In genomic region chr1:53022179-53022578, GRCh38 we compare ENCODE assay signal across 11 cellular contexts. TPM values are rescaled to one million over a fixed set of nuclear protein-coding genes. Genes with fewer than 3 reads are reported as not detected.
DNase-seq lines count a peak whose midpoint lies in the region; ATAC-seq and TF ChIP-seq lines count a peak whose summit lies in the region.
"Had no signal": no experiment of that assay in that cellular context is flagged by ENCODE, and none has a peak within 500 bp of the region (broad histone marks: within the 10 kb centered on the region; RNA-seq: fewer than 3 reads in every experiment).

No MANE protein-coding gene starts in this region.

- no peak overlapping the region for H3K27ac ChIP-seq in HEK293 (ENCODE audit: extremely low read depth, low read depth, low read length)
- H3K27ac ChIP-seq: BLaER1 had no signal

- H3K36me3 Mint-ChIP-seq in WTC11: no peaks in the 10 kb centered on the region
- no peaks in the 10 kb centered on the region for H3K36me3 Mint-ChIP-seq in neural crest cell (ENCODE audit: low read depth)

- ATAC-seq in WTC11 (no peak), HG03045 (IDR thresholded peaks at IDR 0.05; ENCODE audit: unreplicated experiment) (no peak)
- ATAC-seq: GM12878 had no signal

- H3K4me3 ChIP-seq in GM12864 (ENCODE audit: low read depth, low read length) (no peak overlapping the region), HEK293 (ENCODE audit: low read depth, low read length) (no peak overlapping the region)
- H3K4me3 ChIP-seq: BLaER1, GM12878 had no signal

- H3K27me3 Mint-ChIP-seq in WTC11 (ENCODE audit: low read depth) (no peaks in the 10 kb centered on the region), neural crest cell (ENCODE audit: low read depth) (no peaks in the 10 kb centered on the region)

- H3K27ac Mint-ChIP-seq in WTC11 (peak overlapping the region; percentile 61; the same call in 1 of the 2 replicates), neural crest cell (ENCODE audit: unreplicated experiment) (no peak overlapping the region)

- no peaks in the 10 kb centered on the region for H3K9me3 ChIP-seq in HEK293 (ENCODE audit: control insufficient read depth, insufficient read depth, low read depth, low read length)
- H3K9me3 ChIP-seq: BLaER1 had no signal

- CTCF ChIA-PET in HEK293 (lab: Yijun Ruan, JAX) (no interaction called here), WTC11 (lab: Charles Lee) (no interaction called here)

- peak; percentile 15 for TF ChIP-seq CTCF in GM12864 (IDR thresholded peaks at IDR 0.05; ENCODE audit: low read depth, low read length, missing control alignments)
- no peak for TF ChIP-seq CTCF in HEK293 (tag by site-specific recombination; IDR thresholded peaks at IDR 0.05)
- no peak for TF ChIP-seq CTCF in WTC11 (IDR thresholded peaks at IDR 0.05)
- peak; percentile 28 for TF ChIP-seq CTCF in neural crest cell (conservative IDR thresholded peaks at IDR 0.05)

- no peaks in the 10 kb centered on the region for H3K4me1 Mint-ChIP-seq in WTC11
- no peaks in the 10 kb centered on the region for H3K4me1 Mint-ChIP-seq in neural crest cell

- H3K36me3 ChIP-seq in HEK293 (ENCODE audit: control insufficient read depth in 2 of 2, insufficient read depth in 1 of 2, low read length in 2 of 2): peaks cover 2 to 4% of the 10 kb centered on the region in 2 experiments; a peak in 2 of 3 replicates

- POLR2A ChIA-PET in HEK293 (lab: Yijun Ruan, JAX) (no interaction called here), WTC11 (lab: Charles Lee) (no interaction called here)

- H3K4me3 Mint-ChIP-seq in WTC11 (no peak overlapping the region), neural crest cell (no peak overlapping the region)

- no peak for DNase-seq in GM12864 (ENCODE audit: low read depth)
- DNase-seq in WTC11 (ENCODE audit: low spot score): no peak
- no peak for DNase-seq in neural crest cell (ENCODE audit: low read depth, low spot score)
- DNase-seq in stimulated activated CD4-positive, alpha-beta T cell treated with anti-CD3 and anti-CD28 coated beads, Interleukin-15, amount 100 ng/mL, for 24 hours: no peak
- DNase-seq in Kasumi-1 (lab: John Stamatoyannopoulos, UW): no peak
- DNase-seq: 8988T had no signal

- H3K9me3 Mint-ChIP-seq in WTC11 (no peaks in the 10 kb centered on the region), neural crest cell (no peaks in the 10 kb centered on the region)

- no peaks in the 10 kb centered on the region; the same call in 1 of the 2 replicates for H3K4me1 ChIP-seq in HEK293 (ENCODE audit: control insufficient read depth, insufficient read depth, low read length)
- H3K4me1 ChIP-seq: BLaER1 had no signal

TF ChIP-seq in HEK293, 187 proteins besides CTCF, POLR2A, EP300 and RAD21:
- 0 out of 2 replicates have a peak, but pooled peaks have one; percentile 44 for TF ChIP-seq MZF1 (tag by site-specific recombination; IDR thresholded peaks at IDR 0.05; ENCODE audit: borderline replicate concordance)
- no peak for TF ChIP-seq ZNF560 (tag by site-specific recombination; IDR thresholded peaks at IDR 0.05; ENCODE audit: borderline replicate concordance)
- TF ChIP-seq TSHZ1 (tag by site-specific recombination; IDR thresholded peaks at IDR 0.05; ENCODE audit: borderline replicate concordance): no peak
- TF ChIP-seq ZNF2 (tag by site-specific recombination; IDR thresholded peaks at IDR 0.05): no peak
- TF ChIP-seq ZNF600 (tag by site-specific recombination; IDR thresholded peaks at IDR 0.05): no peak

TF ChIP-seq in WTC11, 78 proteins besides CTCF, POLR2A, EP300 and RAD21:
- no peak for TF ChIP-seq CREB1 (CRISPR knock-in tag; IDR thresholded peaks at IDR 0.05)
- TF ChIP-seq TCF7 (CRISPR knock-in tag; IDR thresholded peaks at IDR 0.05; ENCODE audit: low read depth): no peak
- TF ChIP-seq IRF2 (CRISPR knock-in tag; IDR thresholded peaks at IDR 0.05; ENCODE audit: borderline replicate concordance, low read depth): no peak
- TF ChIP-seq SP1 (CRISPR knock-in tag; conservative IDR thresholded peaks at IDR 0.05): no peak

RNA-seq across cellular contexts. Expression of gene PODN, which starts 39.8 kb away (rescaled TPM):
- total RNA-seq in WTC11 (2021) (0.23 to 0.48 TPM (median 0.30 TPM) in 3 replicates), neural crest cell (0.43 and 0.65 TPM in 2 replicates)
- total RNA-seq: Daoy had no signal

Comparison
In these comparisons a context has a peak if more than half of its experiments do, and no peak if none do; other contexts are left out.
1. CTCF ChIP-seq: peak in GM12864 (single experiment) and neural crest cell (single experiment); none in HEK293 (single experiment) and WTC11 (single experiment).